Comparison of ENCODE assay signal across 12 cellular contexts in genomic region chr12:27460471-27460978, GRCh38. TPM values are rescaled to one million over a fixed set of nuclear protein-coding genes. Genes with fewer than 3 reads are reported as not detected.
DNase-seq lines count a peak whose midpoint lies in the region; ATAC-seq, FAIRE-seq and TF ChIP-seq lines count a peak whose summit lies in the region.
"Had no signal": no experiment of that assay in that cellular context is flagged by ENCODE, and none has a peak within 500 bp of the region (broad histone marks: within the 10 kb centered on the region; RNA-seq: fewer than 3 reads in every experiment).

No MANE protein-coding gene starts in this region.

- H2BK120ac ChIP-seq in trophoblast cell (ENCODE audit: insufficient read depth, low read length, poor library complexity), result no peak overlapping the region

- H3K9me3 Mint-ChIP-seq in activated naive CD8-positive, alpha-beta T cell treated with anti-CD3 and anti-CD28 coated beads for 36 hours, result no peaks in the 10 kb centered on the region
- no peaks in the 10 kb centered on the region for H3K9me3 Mint-ChIP-seq in WTC11
- H3K9me3 Mint-ChIP-seq: HFFc6 had no signal

- H4K8ac ChIP-seq in trophoblast cell (ENCODE audit: low read depth, low read length), result no peak overlapping the region

- no peaks in the 10 kb centered on the region for H4K20me1 ChIP-seq in PC-9 (ENCODE audit: insufficient read depth)

- H3K14ac ChIP-seq in trophoblast cell (ENCODE audit: low read length), result no peak overlapping the region

- no peaks in the 10 kb centered on the region for H3K27me3 ChIP-seq in PC-9 (ENCODE audit: insufficient read depth, low read depth)
- no peaks in the 10 kb centered on the region for H3K27me3 ChIP-seq in trophoblast cell (ENCODE audit: insufficient read depth, low read length)

- CTCF ChIA-PET in PC-9 (lab: Charles Lee) (no interaction called here), WTC11 (lab: Charles Lee) (no interaction called here)

- TF ChIP-seq CTCF in PC-9 (conservative IDR thresholded peaks at IDR 0.05) (no peak), WTC11 (IDR thresholded peaks at IDR 0.05) (no peak)

- H4K91ac ChIP-seq in trophoblast cell (ENCODE audit: low read depth, low read length), result no peak overlapping the region

- H3K4me1 Mint-ChIP-seq in activated naive CD8-positive, alpha-beta T cell treated with anti-CD3 and anti-CD28 coated beads for 36 hours, result peaks cover 49% of the 10 kb centered on the region
- no peaks in the 10 kb centered on the region for H3K4me1 Mint-ChIP-seq in WTC11

- DNase-seq in H54 (ENCODE audit: insufficient read length, low spot score), result peak; percentile 10
- DNase-seq in PC-9, result peak; percentile 31 to 61
- DNase-seq in activated naive CD8-positive, alpha-beta T cell treated with anti-CD3 and anti-CD28 coated beads for 36 hours, result peak; percentile 49
- DNase-seq in stimulated activated CD4-positive, alpha-beta T cell treated with anti-CD3 and anti-CD28 coated beads, Interleukin-2, amount 100 ng/mL, for 24 hours, result peak; percentile 33 to 41
- no peak for DNase-seq in WTC11 (ENCODE audit: low spot score)
- DNase-seq in cardiac septum (ENCODE audit: low spot score), result no peak
- DNase-seq in trophoblast cell, result no peak
- DNase-seq: activated B cell treated with CpG ODN at 0.5 μM for 24 hours, HFFc6 had no signal

- H3K4me2 ChIP-seq in PC-9 (peak overlapping the region; percentile 28), trophoblast cell (ENCODE audit: low read length) (no peak overlapping the region)

- no peaks in the 10 kb centered on the region for H3K79me1 ChIP-seq in trophoblast cell (ENCODE audit: low read length)

- H3K9me3 ChIP-seq in PC-9 (ENCODE audit: insufficient read depth, low read depth) (no peaks in the 10 kb centered on the region), trophoblast cell (ENCODE audit: insufficient read depth, low read depth, low read length) (no peaks in the 10 kb centered on the region)

- no TSS peak for BruUV-seq in PC-9 (replicated peaks; lab: Mats Ljungman, UMichigan)

- intact Hi-C loops in PC-9 (cut with micrococcal nuclease; ENCODE audit: unreplicated experiment) (no loop called here), cardiac septum (cut with DNase I) (loop anchor here (5.0 kb wide), 1 partner anchor 62 kb away; the partner anchor contains the start of gene PPFIBP1)

- no peak overlapping the region for H3K18ac ChIP-seq in trophoblast cell (ENCODE audit: low read length)

- H3K36me3 Mint-ChIP-seq in activated naive CD8-positive, alpha-beta T cell treated with anti-CD3 and anti-CD28 coated beads for 36 hours, result no peaks in the 10 kb centered on the region
- no peaks in the 10 kb centered on the region for H3K36me3 Mint-ChIP-seq in WTC11

- WGBS in trophoblast cell (ENCODE audit: extremely low coverage, insufficient coverage, insufficient read length), result no CpG with 5 or more reads among the region's 7 CpGs

- no peaks in the 10 kb centered on the region for H3K79me2 ChIP-seq in PC-9 (ENCODE audit: low read depth)
- H3K79me2 ChIP-seq in trophoblast cell (ENCODE audit: control insufficient read depth, insufficient read depth, low read length, poor library complexity), result no peaks in the 10 kb centered on the region

- no peak overlapping the region for H3K4me3 ChIP-seq in PC-9
- no peak overlapping the region for H3K4me3 ChIP-seq in trophoblast cell (ENCODE audit: low read depth, low read length)

- H3K36me3 ChIP-seq in PC-9 (ENCODE audit: low read depth) (no peaks in the 10 kb centered on the region), trophoblast cell (ENCODE audit: control insufficient read depth in 1 of 2, insufficient read depth in 2 of 2, low read length in 2 of 2) (no peaks in the 10 kb centered on the region)

- H3K4me3 Mint-ChIP-seq in activated naive CD8-positive, alpha-beta T cell treated with anti-CD3 and anti-CD28 coated beads for 36 hours, result peak overlapping the region; percentile 63
- H3K4me3 Mint-ChIP-seq in WTC11, result no peak overlapping the region
- H3K4me3 Mint-ChIP-seq: activated B cell treated with CpG ODN at 0.5 μM for 24 hours, HFFc6 had no signal

- H2BK12ac ChIP-seq in trophoblast cell (ENCODE audit: low read length), result no peak overlapping the region

- H3K27ac Mint-ChIP-seq in activated naive CD8-positive, alpha-beta T cell treated with anti-CD3 and anti-CD28 coated beads for 36 hours, result peak overlapping the region; percentile 88
- H3K27ac Mint-ChIP-seq in WTC11, result no peak overlapping the region
- H3K27ac Mint-ChIP-seq: activated B cell treated with CpG ODN at 0.5 μM for 24 hours, HFFc6 had no signal

- peak overlapping the region; percentile 32; the same call in 1 of the 2 replicates for H2AFZ ChIP-seq in PC-9
- no peak overlapping the region for H2AFZ ChIP-seq in trophoblast cell (ENCODE audit: insufficient read depth, low read length, poor library complexity)

- POLR2A ChIA-PET in PC-9 (lab: Charles Lee; ENCODE audit: unreplicated experiment) (no interaction called here), WTC11 (lab: Charles Lee) (no interaction called here)

- no peak overlapping the region for H2BK5ac ChIP-seq in trophoblast cell (ENCODE audit: low read depth, low read length, poor library complexity)

- no peak overlapping the region for H2AK5ac ChIP-seq in trophoblast cell (ENCODE audit: low read length)

- H3K9ac ChIP-seq in trophoblast cell (ENCODE audit: low read length), result no peak overlapping the region

- H3K27ac ChIP-seq in PC-9, result peak overlapping the region; percentile 2; the same call in 1 of the 2 replicates
- no peak overlapping the region for H3K27ac ChIP-seq in trophoblast cell (ENCODE audit: low read depth, low read length)

- H3K4me1 ChIP-seq in PC-9 (replicated peaks; ENCODE audit: insufficient read depth) (peaks cover 13% of the 10 kb centered on the region), trophoblast cell (ENCODE audit: control insufficient read depth in 1 of 2, insufficient read depth in 2 of 2, low read length in 2 of 2) (no peaks in the 10 kb centered on the region)

- H3K23ac ChIP-seq in trophoblast cell (ENCODE audit: low read length), result no peak overlapping the region

- ATAC-seq in WTC11, result no peak
- no peak for ATAC-seq in GM21619 (IDR thresholded peaks at IDR 0.05; ENCODE audit: unreplicated experiment)

- peaks cover 3% of the 10 kb centered on the region; the same call in 1 of the 2 replicates for H3F3A ChIP-seq in PC-9 (ENCODE audit: insufficient read depth, low read depth)

- TF ChIP-seq POLR2A in H54 (IDR thresholded peaks at IDR 0.05; ENCODE audit: low read depth, low read length), result no peak

- FAIRE-seq in H54 (lab: Jason Lieb, UNC), result peak; percentile 52
- FAIRE-seq: endometrium had no signal

- H4K12ac ChIP-seq in trophoblast cell (ENCODE audit: low read depth, low read length), result no peak overlapping the region

- no peak overlapping the region for H3K4ac ChIP-seq in trophoblast cell (ENCODE audit: low read depth, low read length)

- H3K9me2 ChIP-seq in PC-9 (ENCODE audit: insufficient read depth), result no peaks in the 10 kb centered on the region

- peaks cover 5% of the 10 kb centered on the region for H3K27me3 Mint-ChIP-seq in activated naive CD8-positive, alpha-beta T cell treated with anti-CD3 and anti-CD28 coated beads for 36 hours
- no peaks in the 10 kb centered on the region; the same call in 1 of the 2 replicates for H3K27me3 Mint-ChIP-seq in WTC11 (ENCODE audit: low read depth)

TF ChIP-seq in WTC11, 78 proteins besides CTCF, POLR2A, EP300 and RAD21 (continues in another document):
- no peak for TF ChIP-seq TEAD1 (CRISPR knock-in tag; IDR thresholded peaks at IDR 0.05)
- no peak for TF ChIP-seq ZNF317 (CRISPR knock-in tag; IDR thresholded peaks at IDR 0.05; ENCODE audit: borderline replicate concordance, low read depth)
- TF ChIP-seq ZNF219 (CRISPR knock-in tag; IDR thresholded peaks at IDR 0.05; ENCODE audit: borderline replicate concordance), result no peak
- TF ChIP-seq ZNF532 (CRISPR knock-in tag; IDR thresholded peaks at IDR 0.05; ENCODE audit: borderline replicate concordance), result no peak
- TF ChIP-seq RORB (CRISPR knock-in tag; IDR thresholded peaks at IDR 0.05), result no peak

RNA-seq across cellular contexts. Expression of gene SMCO2, which starts 14.0 kb away (rescaled TPM):
- total RNA-seq in PC-9 (2021) (1.9 and 3.7 TPM in 2 replicates), WTC11 (2021) (0.32 to 0.71 TPM (median 0.52 TPM) in 3 replicates), cardiac septum (0.38 TPM)
- total RNA-seq in activated naive CD8-positive, alpha-beta T cell treated with anti-CD3 and anti-CD28 coated beads for 36 hours, result not detected
- polyA plus RNA-seq in trophoblast cell (2013), result 0.14 and 0.19 TPM in 2 replicates
- total RNA-seq: activated B cell treated with CpG ODN at 0.5 μM for 24 hours, HFFc6, mononuclear cell had no signal

Comparison
In these comparisons a context has a peak if more than half of its experiments do, and no peak if none do; other contexts are left out.
1. DNase-seq: peak in H54 (single experiment), PC-9 (2 of 2), activated naive CD8-positive, alpha-beta T cell treated with anti-CD3 and anti-CD28 coated beads for 36 hours (single experiment) and stimulated activated CD4-positive, alpha-beta T cell treated with anti-CD3 and anti-CD28 coated beads, Interleukin-2, amount 100 ng/mL, for 24 hours (2 of 2); none in WTC11 (single experiment), cardiac septum (single experiment) and trophoblast cell (0 of 2).